Comparison of ENCODE assay signal across 24 cellular contexts in genomic region chr6:1327630-1328029, GRCh38. TPM values are rescaled to one million over a fixed set of nuclear protein-coding genes. Genes with fewer than 3 reads are reported as not detected.
DNase-seq lines count a peak whose midpoint lies in the region; TF ChIP-seq lines count a peak whose summit lies in the region.
"Had no signal": no experiment of that assay in that cellular context is flagged by ENCODE, and none has a peak within 500 bp of the region (broad histone marks: within the 10 kb centered on the region; RNA-seq: fewer than 3 reads in every experiment).

No MANE protein-coding gene starts in this region.

- H3K36me3 ChIP-seq in BLaER1 treated with 17β-estradiol and CSF1 and Interleukin-3, amounts not matched to agents 10 nM and 100 nM, result no peaks in the 10 kb centered on the region; a peak in 1 of 22 replicates
- no peaks in the 10 kb centered on the region for H3K36me3 ChIP-seq in GM23248 (ENCODE audit: low read depth)
- no peaks in the 10 kb centered on the region for H3K36me3 ChIP-seq in testis (ENCODE audit: low read depth, missing control alignments)
- H3K36me3 ChIP-seq: BE2C had no signal

- peaks cover 0 to 32% (median 6%) of the 10 kb centered on the region in 11 experiments; a peak in 9 of 22 replicates for H3K27me3 ChIP-seq in BLaER1 treated with 17β-estradiol and CSF1 and Interleukin-3, amounts not matched to agents 10 nM and 100 nM
- H3K27me3 ChIP-seq in GM23248 (replicated peaks; ENCODE audit: insufficient read depth) (no peaks in the 10 kb centered on the region), testis (no peaks in the 10 kb centered on the region)
- H3K27me3 ChIP-seq: SJSA1 had no signal

- H3K4me1 ChIP-seq in BLaER1 treated with 17β-estradiol and CSF1 and Interleukin-3, amounts not matched to agents 10 nM and 100 nM, result peaks cover 9 to 26% (median 14%) of the 10 kb centered on the region in 10 experiments
- H3K4me1 ChIP-seq in GM23248 (ENCODE audit: insufficient read depth) (peaks cover 26% of the 10 kb centered on the region), testis (no peaks in the 10 kb centered on the region)
- H3K4me1 ChIP-seq: BE2C had no signal

- TF ChIP-seq CTCF in foreskin fibroblast (IDR thresholded peaks at IDR 0.05; ENCODE audit: low read depth, low read length) (no peak), testis (IDR thresholded peaks at IDR 0.05) (no peak)

- no peaks in the 10 kb centered on the region for H4K20me1 ChIP-seq in BLaER1 treated with 17β-estradiol and CSF1 and Interleukin-3, amounts not matched to agents 10 nM and 100 nM
- no peaks in the 10 kb centered on the region for H4K20me1 ChIP-seq in GM23248 (ENCODE audit: insufficient read depth)

- in situ Hi-C loops in GM23248 (cut with MboI), result no loop called here

- peaks cover 17% of the 10 kb centered on the region for H3F3A ChIP-seq in GM23248 (ENCODE audit: insufficient read depth)

- H3K9me2 ChIP-seq in GM23248 (ENCODE audit: insufficient read depth), result no peaks in the 10 kb centered on the region

- TF ChIP-seq POLR2A in testis (IDR thresholded peaks at IDR 0.05), result no peak

- H3K4me2 ChIP-seq in BLaER1 treated with 17β-estradiol and CSF1 and Interleukin-3, amounts not matched to agents 10 nM and 100 nM, result peak overlapping the region in 7 of 11 experiments; percentile 51 to 75 (median 68); a peak in 14 of 22 replicates
- no peak overlapping the region for H3K4me2 ChIP-seq in GM23248 (ENCODE audit: unreplicated experiment)

- no peak overlapping the region for H3K9ac ChIP-seq in BLaER1 treated with 17β-estradiol and CSF1 and Interleukin-3, amounts not matched to agents 10 nM and 100 nM
- no peak overlapping the region for H3K9ac ChIP-seq in GM23248

- 92 to 96% methylated on average over 8 of the region's 8 CpGs for WGBS in GM23248 (ENCODE audit: low coverage in 1 of 2, low lambda C conversion rate in 2 of 2, missing lambda C conversion rate in 2 of 2), 2 experiments
- WGBS in testis, 2 donors, result 84 to 89% methylated on average over 8 of the region's 8 CpGs

- H3K4me3 ChIP-seq in BLaER1 treated with 17β-estradiol and CSF1 and Interleukin-3, amounts not matched to agents 10 nM and 100 nM, result no peak overlapping the region
- H3K4me3 ChIP-seq in GM23248, result no peak overlapping the region
- no peak overlapping the region for H3K4me3 ChIP-seq in foreskin fibroblast (ENCODE audit: low read depth in 1 of 2, low read length in 2 of 2)
- H3K4me3 ChIP-seq in testis, result no peak overlapping the region
- H3K4me3 ChIP-seq: GM12878, SJSA1 had no signal

- H3K79me2 ChIP-seq in GM23248 (ENCODE audit: insufficient read depth), result no peaks in the 10 kb centered on the region

- no peak overlapping the region for H3K27ac ChIP-seq in BLaER1 treated with 17β-estradiol and CSF1 and Interleukin-3, amounts not matched to agents 10 nM and 100 nM
- no peak overlapping the region for H3K27ac ChIP-seq in GM23248
- H3K27ac ChIP-seq in testis, result no peak overlapping the region

- peaks cover 24 to 29% (median 26%) of the 10 kb centered on the region in 11 experiments for H3K9me3 ChIP-seq in BLaER1 treated with 17β-estradiol and CSF1 and Interleukin-3, amounts not matched to agents 10 nM and 100 nM (replicated peaks in 1 of 11)
- H3K9me3 ChIP-seq in GM23248 (ENCODE audit: low read depth), result no peaks in the 10 kb centered on the region
- no peaks in the 10 kb centered on the region for H3K9me3 ChIP-seq in testis
- H3K9me3 ChIP-seq: BE2C, SJSA1 had no signal

- intact Hi-C loops in testis (cut with DNase I; ENCODE audit: low total_unique reads), result no loop called here

- no peak overlapping the region for H2AFZ ChIP-seq in GM23248

- DNase-seq in GM23248 (peak; percentile 39), foreskin fibroblast (peak; percentile 38 to 70), NOMO-1 treated with dmso at 0.1 percent for 144 hours (lab: John Stamatoyannopoulos, UW; ENCODE audit: unreplicated experiment) (no peak), T1000 (lab: John Stamatoyannopoulos, UW) (no peak), testis (no peak)
- no peak for DNase-seq in stimulated activated CD4-positive, alpha-beta T cell treated with anti-CD3 and anti-CD28 coated beads, Interleukin-4, amount 100 ng/mL, for 24 hours
- DNase-seq: BE2C; CD4-positive, CD25-positive, alpha-beta regulatory T cell; GDM1; NCI-H1092 treated with DMSO at 0.1 percent for 48 hours; NCI-H1436; NCI-H187; NCI-H446; NCI-H524 treated with DMSO at 0.1 percent for 48 hours; NCI-H774; PC-3; Right ventricle myocardium superior; RPMI8226; T-helper 1 cell had no signal

TF ChIP-seq in PFSK-1, 5 proteins besides CTCF, POLR2A, EP300 and RAD21:
- peak; percentile 64 to 85; a peak in 3 of 4 replicates for TF ChIP-seq REST (IDR thresholded peaks at IDR 0.05; ENCODE audit: insufficient read depth in 1 of 2, low read depth in 2 of 2, low read length in 2 of 2)
- no peak for TF ChIP-seq SIN3A (IDR thresholded peaks at IDR 0.05; ENCODE audit: borderline replicate concordance, insufficient read depth, low read length)

RNA-seq across cellular contexts. Expression of gene FOXQ1, which starts 15.7 kb away (rescaled TPM):
- total RNA-seq in GM23248 (2014; rRNA removed; shearing (Covaris generic)), result under 0.01 TPM in 1 of 2 replicates, not detected in the other
- polyA plus RNA-seq in GM23248 (2016; fragmentation: Nextera tagmentation; extraction: Ambion mirVana) (not detected in 2 replicates), testis (ENCODE audit: insufficient read depth, low read depth, low replicate concordance) (0.53 TPM)
- 3.2 TPM for polyA plus RNA-seq in PFSK-1 (2012; ENCODE audit: insufficient read length, low read depth)
- 1 to 10 TPM; 1.7 TPM for total RNA-seq in testis
- total RNA-seq: CD4-positive, CD25-positive, alpha-beta regulatory T cell; Right ventricle myocardium superior had no signal
- polyA plus RNA-seq: CD4-positive, CD25-positive, alpha-beta regulatory T cell; GM12878; IgD-negative memory B cell had no signal

Comparison
In these comparisons a context has a peak if more than half of its experiments do, and no peak if none do; other contexts are left out.
1. DNase-seq: peak in GM23248 (single experiment) and foreskin fibroblast (2 of 2); none in NOMO-1 treated with dmso at 0.1 percent for 144 hours (single experiment), stimulated activated CD4-positive, alpha-beta T cell treated with anti-CD3 and anti-CD28 coated beads, Interleukin-4, amount 100 ng/mL, for 24 hours (single experiment), T1000 (single experiment) and testis (single experiment).